21 cellular contexts compared by ENCODE assay signal in the genomic region with DNA sequence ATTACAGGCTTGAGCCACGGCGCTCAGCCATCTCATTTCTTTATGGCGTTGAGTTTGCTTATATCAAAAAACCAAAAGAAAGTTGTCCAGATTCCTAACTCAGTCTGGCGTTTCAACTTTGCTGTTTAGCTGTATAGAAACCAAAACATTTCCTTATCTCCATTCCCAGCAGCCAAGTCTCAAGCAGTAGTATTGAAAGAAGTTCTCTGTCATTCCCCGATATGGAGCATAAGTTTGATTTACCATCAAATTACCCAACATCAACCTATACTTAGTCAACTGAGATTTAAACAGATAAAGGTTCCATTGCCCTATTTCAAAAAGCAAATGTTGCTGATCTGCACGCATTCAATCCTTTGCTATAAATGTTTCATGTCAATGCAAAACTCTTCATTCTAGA. TPM values are rescaled to one million over a fixed set of nuclear protein-coding genes. Genes with fewer than 3 reads are reported as not detected.
DNase-seq lines count a peak whose midpoint lies in the region; ATAC-seq, FAIRE-seq and TF ChIP-seq lines count a peak whose summit lies in the region.
"Had no signal": no experiment of that assay in that cellular context is flagged by ENCODE, and none has a peak within 500 bp of the region (broad histone marks: within the 10 kb centered on the region; RNA-seq: fewer than 3 reads in every experiment).

No MANE protein-coding gene starts in this region.

- DNase-seq in GM12891 (ENCODE audit: insufficient read length, low spot score) (no peak), WTC11 (ENCODE audit: low spot score) (no peak), endothelial cell of umbilical vein (ENCODE audit: low read depth, low spot score) (no peak), HEK293T (ENCODE audit: extremely low spot score) (no peak)
- DNase-seq in naive thymus-derived CD8-positive, alpha-beta T cell: no peak
- DNase-seq: AML-193; Caco-2; Calu3; CD4-positive, alpha-beta T cell; CD8-positive, alpha-beta T cell; DMS79 treated with DMSO at 0.1 percent for 48 hours; GF-D8 had no signal

- H3K4me3 ChIP-seq in endothelial cell of umbilical vein (replicated peaks in 1 of 3; ENCODE audit: insufficient read depth in 1 of 3, low read depth in 1 of 3, low read length in 3 of 3): no peak overlapping the region
- H3K4me3 ChIP-seq: A549; BLaER1 treated with 17β-estradiol and CSF1 and Interleukin-3, amounts not matched to agents 10 nM and 100 nM had no signal

- peaks cover 9% of the 10 kb centered on the region; the same call in 1 of the 2 replicates for H3K4me1 Mint-ChIP-seq in WTC11
- peaks cover 0 to 2% (median 0%) of the 10 kb centered on the region in 4 donors for H3K4me1 Mint-ChIP-seq in naive thymus-derived CD8-positive, alpha-beta T cell
- H3K4me1 Mint-ChIP-seq: B cell had no signal

- no peaks in the 10 kb centered on the region for H3K9me1 ChIP-seq in endothelial cell of umbilical vein (replicated peaks; ENCODE audit: control insufficient read depth, extremely low read depth, insufficient read depth, low read length)

- no peaks in the 10 kb centered on the region for H3K9me3 Mint-ChIP-seq in WTC11
- H3K9me3 Mint-ChIP-seq in naive thymus-derived CD8-positive, alpha-beta T cell: no peaks in the 10 kb centered on the region
- H3K9me3 Mint-ChIP-seq: CD4-positive, alpha-beta T cell; CD8-positive, alpha-beta T cell had no signal

- no peak overlapping the region for H3K4me3 Mint-ChIP-seq in WTC11
- no peak overlapping the region for H3K4me3 Mint-ChIP-seq in naive thymus-derived CD8-positive, alpha-beta T cell
- H3K4me3 Mint-ChIP-seq: B cell; CD4-positive, alpha-beta T cell; CD8-positive, alpha-beta T cell had no signal

- H4K20me1 ChIP-seq in endothelial cell of umbilical vein (replicated peaks; ENCODE audit: control insufficient read depth, extremely low read depth, insufficient read depth, low read length): no peaks in the 10 kb centered on the region
- H4K20me1 ChIP-seq: BLaER1 treated with 17β-estradiol and CSF1 and Interleukin-3, amounts not matched to agents 10 nM and 100 nM had no signal

- H3K27me3 ChIP-seq in endothelial cell of umbilical vein (ENCODE audit: control insufficient read depth in 2 of 2, insufficient read depth in 2 of 2, low read length in 2 of 2): no peaks in the 10 kb centered on the region
- H3K27me3 ChIP-seq: BLaER1 treated with 17β-estradiol and CSF1 and Interleukin-3, amounts not matched to agents 10 nM and 100 nM had no signal

- peaks cover 0 to 5% of the 10 kb centered on the region in 2 experiments for H3K36me3 ChIP-seq in endothelial cell of umbilical vein (ENCODE audit: control insufficient read depth in 2 of 2, extremely low read depth in 1 of 2, insufficient read depth in 2 of 2, low read length in 2 of 2)

- intact Hi-C loops in endothelial cell of umbilical vein (cut with micrococcal nuclease): no loop called here

- no peak for TF ChIP-seq POLR2A in GM12891 (IDR thresholded peaks at IDR 0.05; ENCODE audit: low read depth, low read length)
- TF ChIP-seq POLR2A in endothelial cell of umbilical vein (IDR thresholded peaks at IDR 0.05; ENCODE audit: low read depth, low read length): no peak

- BruUV-seq in endothelial cell of umbilical vein (replicated peaks; lab: Mats Ljungman, UMichigan): no TSS peak

- H3K79me2 ChIP-seq in endothelial cell of umbilical vein (ENCODE audit: control insufficient read depth, insufficient read depth, low read length): no peaks in the 10 kb centered on the region

- TF ChIP-seq CTCF in WTC11 (IDR thresholded peaks at IDR 0.05) (no peak), endothelial cell of umbilical vein (IDR thresholded peaks at IDR 0.05; ENCODE audit: extremely low read depth in 1 of 2, insufficient read depth in 1 of 2, low read depth in 1 of 2, low read length in 2 of 2) (no peak)

- no peak for ATAC-seq in WTC11
- no peak for ATAC-seq in naive thymus-derived CD8-positive, alpha-beta T cell
- ATAC-seq: A549; CD8-positive, alpha-beta T cell had no signal

- dilution Hi-C loops in endothelial cell of umbilical vein (cut with MboI; ENCODE audit: extremely low pct_ligation_motif_present, low sequenced_read_pairs): no loop called here

- no peak overlapping the region for H3K9ac ChIP-seq in endothelial cell of umbilical vein (replicated peaks; ENCODE audit: extremely low read depth, insufficient read depth, low read length)
- H3K9ac ChIP-seq: BLaER1 treated with 17β-estradiol and CSF1 and Interleukin-3, amounts not matched to agents 10 nM and 100 nM had no signal

- H3K27ac Mint-ChIP-seq in WTC11: 0 out of 2 replicates have a peak overlapping the region, but pooled peaks have one; percentile 29
- H3K27ac Mint-ChIP-seq in naive thymus-derived CD8-positive, alpha-beta T cell: no peak overlapping the region
- H3K27ac Mint-ChIP-seq: B cell; CD4-positive, alpha-beta T cell; CD8-positive, alpha-beta T cell had no signal

- no peaks in the 10 kb centered on the region for H3K27me3 Mint-ChIP-seq in WTC11 (ENCODE audit: low read depth)
- H3K27me3 Mint-ChIP-seq in naive thymus-derived CD8-positive, alpha-beta T cell: no peaks in the 10 kb centered on the region
- H3K27me3 Mint-ChIP-seq: B cell; CD4-positive, alpha-beta T cell had no signal

- no peak overlapping the region for H3K4me2 ChIP-seq in endothelial cell of umbilical vein (ENCODE audit: insufficient read depth, low read length)
- H3K4me2 ChIP-seq: A549; BLaER1 treated with 17β-estradiol and CSF1 and Interleukin-3, amounts not matched to agents 10 nM and 100 nM had no signal

- peak; percentile 33 for FAIRE-seq in GM12891 (lab: Jason Lieb, UNC)
- peak; percentile 35 for FAIRE-seq in endothelial cell of umbilical vein (lab: Jason Lieb, UNC)
- FAIRE-seq: A549, D721Med, G401.6, GM12892, GM18507 had no signal

- CTCF ChIA-PET in WTC11 (lab: Charles Lee) (interaction anchor here (1.2 to 1.6 kb wide), 2 partner anchors 9 to 25 kb away, joined by 4 to 8 read pairs; no protein-coding TSS in a partner anchor), endothelial cell of umbilical vein (lab: Charles Lee) (no interaction called here), HEK293T (lab: Yijun Ruan, JAX) (no interaction called here)

- H2AFZ ChIP-seq in endothelial cell of umbilical vein (ENCODE audit: low read depth, low read length): no peak overlapping the region

- peaks cover 18% of the 10 kb centered on the region for H3K36me3 Mint-ChIP-seq in WTC11
- H3K36me3 Mint-ChIP-seq in naive thymus-derived CD8-positive, alpha-beta T cell: peaks cover 4 to 63% (median 22%) of the 10 kb centered on the region in 3 donors

- POLR2A ChIA-PET in WTC11 (lab: Charles Lee) (no interaction called here), endothelial cell of umbilical vein (lab: Charles Lee) (no interaction called here), HEK293T (lab: Yijun Ruan, JAX) (no interaction called here)
- POLR2A ChIA-PET in naive thymus-derived CD8-positive, alpha-beta T cell (lab: Charles Lee): interaction anchor here (0.7 kb wide), 1 partner anchor 8 kb away, joined by 4 read pairs; no protein-coding TSS in a partner anchor

- H3K27ac ChIP-seq in endothelial cell of umbilical vein (ENCODE audit: insufficient read depth, low read depth, low read length): no peak overlapping the region
- H3K27ac ChIP-seq: 22Rv1; A549; BLaER1 treated with 17β-estradiol and CSF1 and Interleukin-3, amounts not matched to agents 10 nM and 100 nM; C4-2B had no signal

- no peaks in the 10 kb centered on the region for H3K9me3 ChIP-seq in endothelial cell of umbilical vein (replicated peaks; ENCODE audit: control insufficient read depth, insufficient read depth, low read length)
- H3K9me3 ChIP-seq: A549; BLaER1 treated with 17β-estradiol and CSF1 and Interleukin-3, amounts not matched to agents 10 nM and 100 nM; Caco-2 had no signal

- H3K4me1 ChIP-seq in endothelial cell of umbilical vein (ENCODE audit: control insufficient read depth, extremely low read depth, insufficient read depth, low read length): no peaks in the 10 kb centered on the region
- H3K4me1 ChIP-seq: A549, Caco-2 had no signal

RNA-seq across cellular contexts. Expression of a gene that starts 27.5 kb away (rescaled TPM):
- polyA plus RNA-seq in GM12891 (2012; ENCODE audit: low read depth, missing spikeins): 4.4 TPM
- total RNA-seq in WTC11 (2021): 47.3 to 54.9 TPM (median 50.9 TPM) in 3 replicates
- total RNA-seq in endothelial cell of umbilical vein: 0.38 and 0.92 TPM in 2 replicates
- 0.08 and 0.32 TPM in 2 replicates for polyA plus RNA-seq in endothelial cell of umbilical vein
- polyA plus RNA-seq in endothelial cell of umbilical vein (2011; cell fraction: cytosol; rRNA removed): 0.08 and 0.25 TPM in 2 replicates
- 0.25 and 0.38 TPM in 2 replicates for polyA plus RNA-seq in endothelial cell of umbilical vein (2011; cell fraction: nucleus; rRNA removed)
- polyA plus RNA-seq in endothelial cell of umbilical vein (2012): 0.25 and 0.75 TPM in 2 replicates
- 1.1 and 12.3 TPM in 2 replicates for polyA minus RNA-seq in endothelial cell of umbilical vein
- 0.51 TPM for polyA minus RNA-seq in endothelial cell of umbilical vein (2011; cell fraction: cytosol; rRNA and poly(A)+ RNA removed)
- 0.29 TPM in 1 of 2 replicates, not detected in the other for polyA minus RNA-seq in endothelial cell of umbilical vein (2011; cell fraction: nucleus; rRNA and poly(A)+ RNA removed)
- total RNA-seq in naive thymus-derived CD8-positive, alpha-beta T cell: 10 to 100 TPM; 49.7 to 51.1 TPM
- polyA plus RNA-seq in naive thymus-derived CD8-positive, alpha-beta T cell: 10 to 100 TPM; 14.9 to 18.6 (median 17.5) TPM

RNA-seq across cellular contexts. Expression of a gene that starts 42.6 kb away (rescaled TPM):
- 14.6 TPM for polyA plus RNA-seq in GM12891 (2012; ENCODE audit: low read depth, missing spikeins)
- total RNA-seq in WTC11 (2021): 0.09 to 0.16 TPM (median 0.15 TPM) in 3 replicates
- total RNA-seq in endothelial cell of umbilical vein: 0.22 TPM in 1 of 2 replicates, not detected in the other
- 0.06 and 0.07 TPM in 2 replicates for polyA plus RNA-seq in endothelial cell of umbilical vein
- polyA plus RNA-seq in endothelial cell of umbilical vein (2011; cell fraction: cytosol; rRNA removed): 0.13 and 0.26 TPM in 2 replicates
- polyA plus RNA-seq in endothelial cell of umbilical vein (2011; cell fraction: nucleus; rRNA removed): 0.12 TPM in 1 of 2 replicates, not detected in the other
- 1.1 and 1.4 TPM in 2 replicates for polyA plus RNA-seq in endothelial cell of umbilical vein (2012)
- not detected in 2 replicates for polyA minus RNA-seq in endothelial cell of umbilical vein
- polyA minus RNA-seq in endothelial cell of umbilical vein (2011; cell fraction: cytosol; rRNA and poly(A)+ RNA removed): not detected
- not detected in 2 replicates for polyA minus RNA-seq in endothelial cell of umbilical vein (2011; cell fraction: nucleus; rRNA and poly(A)+ RNA removed)
- total RNA-seq in naive thymus-derived CD8-positive, alpha-beta T cell: 100 to 1,000 TPM; 113 to 119 TPM
- polyA plus RNA-seq in naive thymus-derived CD8-positive, alpha-beta T cell: 10 to 100 TPM; 44.3 to 57.0 (median 53.3) TPM
- total RNA-seq: Caco-2, Calu3 had no signal
- polyA plus RNA-seq: A549 had no signal

RNA-seq across cellular contexts. Expression of a gene that starts 50.2 kb away (rescaled TPM):
- polyA plus RNA-seq in GM12891 (2012; ENCODE audit: low read depth, missing spikeins): 56.8 TPM
- 0.18 to 0.37 TPM (median 0.25 TPM) in 3 replicates for total RNA-seq in WTC11 (2021)
- total RNA-seq in endothelial cell of umbilical vein: 1.7 and 2.3 TPM in 2 replicates
- 1.8 and 1.9 TPM in 2 replicates for polyA plus RNA-seq in endothelial cell of umbilical vein
- polyA plus RNA-seq in endothelial cell of umbilical vein (2011; cell fraction: cytosol; rRNA removed): 2.2 and 3.0 TPM in 2 replicates
- polyA plus RNA-seq in endothelial cell of umbilical vein (2011; cell fraction: nucleus; rRNA removed): 0.55 and 1.4 TPM in 2 replicates
- polyA plus RNA-seq in endothelial cell of umbilical vein (2012): 1.2 and 2.5 TPM in 2 replicates
- 1.6 and 2.2 TPM in 2 replicates for polyA minus RNA-seq in endothelial cell of umbilical vein
- polyA minus RNA-seq in endothelial cell of umbilical vein (2011; cell fraction: cytosol; rRNA and poly(A)+ RNA removed): not detected
- 0.24 and 1.2 TPM in 2 replicates for polyA minus RNA-seq in endothelial cell of umbilical vein (2011; cell fraction: nucleus; rRNA and poly(A)+ RNA removed)
- 100 to 1,000 TPM; 146 to 159 TPM for total RNA-seq in naive thymus-derived CD8-positive, alpha-beta T cell
- 10 to 100 TPM; 69.5 to 82.1 (median 79.7) TPM for polyA plus RNA-seq in naive thymus-derived CD8-positive, alpha-beta T cell
- total RNA-seq: Caco-2, Calu3 had no signal

Comparison
In these comparisons a context has a peak if more than half of its experiments do, and no peak if none do; other contexts are left out.
1. RNA of a gene that starts 27.5 kb away (total RNA-seq): 47.3 to 54.9 TPM in WTC11 and 49.7 to 51.1 TPM in naive thymus-derived CD8-positive, alpha-beta T cell; 0.38 to 0.92 TPM in endothelial cell of umbilical vein; every median in the first group is over 10 times any median in the second.
2. RNA of a gene that starts 42.6 kb away (total RNA-seq): 113 to 119 TPM in naive thymus-derived CD8-positive, alpha-beta T cell; 0.22 TPM in endothelial cell of umbilical vein and 0.09 to 0.16 TPM in WTC11; every median in the first group is over 10 times any median in the second.
3. RNA of a gene that starts 50.2 kb away (total RNA-seq): 146 to 159 TPM in naive thymus-derived CD8-positive, alpha-beta T cell; 1.7 to 2.3 TPM in endothelial cell of umbilical vein and 0.18 to 0.37 TPM in WTC11; every median in the first group is over 10 times any median in the second.